In the genomic region with DNA sequence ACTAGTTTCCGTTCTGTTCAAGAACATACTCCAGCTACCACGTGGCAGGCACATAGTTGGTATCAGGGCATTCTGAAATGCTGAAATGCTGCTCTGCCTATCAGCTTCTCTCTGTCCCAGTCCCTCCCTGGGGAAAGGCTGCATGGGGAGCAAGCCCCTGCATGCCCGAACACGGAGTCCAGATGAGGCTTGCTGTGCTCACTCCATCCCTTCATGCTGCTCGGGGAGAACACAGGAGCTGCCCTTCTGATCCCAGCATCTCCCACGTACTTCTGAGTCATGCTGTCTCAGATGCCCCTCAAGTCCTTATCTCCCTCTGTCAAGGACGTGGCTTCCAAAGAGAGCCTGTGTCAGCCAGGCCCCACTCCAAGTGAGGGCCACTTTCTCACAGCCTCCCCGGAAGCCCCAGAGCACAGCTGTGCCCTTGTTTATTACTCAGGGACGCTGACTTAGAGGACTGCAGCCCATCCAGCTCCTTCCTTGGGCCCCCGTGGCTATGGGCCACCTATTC, we compare ENCODE assay signal across 1 cellular context.
TF ChIP-seq lines count a peak whose summit lies in the region.

No MANE protein-coding gene starts in this region.

TF ChIP-seq in GM23338, 12 proteins besides CTCF, POLR2A, EP300 and RAD21 (continued from another document):
- TF ChIP-seq, protein P1, sequence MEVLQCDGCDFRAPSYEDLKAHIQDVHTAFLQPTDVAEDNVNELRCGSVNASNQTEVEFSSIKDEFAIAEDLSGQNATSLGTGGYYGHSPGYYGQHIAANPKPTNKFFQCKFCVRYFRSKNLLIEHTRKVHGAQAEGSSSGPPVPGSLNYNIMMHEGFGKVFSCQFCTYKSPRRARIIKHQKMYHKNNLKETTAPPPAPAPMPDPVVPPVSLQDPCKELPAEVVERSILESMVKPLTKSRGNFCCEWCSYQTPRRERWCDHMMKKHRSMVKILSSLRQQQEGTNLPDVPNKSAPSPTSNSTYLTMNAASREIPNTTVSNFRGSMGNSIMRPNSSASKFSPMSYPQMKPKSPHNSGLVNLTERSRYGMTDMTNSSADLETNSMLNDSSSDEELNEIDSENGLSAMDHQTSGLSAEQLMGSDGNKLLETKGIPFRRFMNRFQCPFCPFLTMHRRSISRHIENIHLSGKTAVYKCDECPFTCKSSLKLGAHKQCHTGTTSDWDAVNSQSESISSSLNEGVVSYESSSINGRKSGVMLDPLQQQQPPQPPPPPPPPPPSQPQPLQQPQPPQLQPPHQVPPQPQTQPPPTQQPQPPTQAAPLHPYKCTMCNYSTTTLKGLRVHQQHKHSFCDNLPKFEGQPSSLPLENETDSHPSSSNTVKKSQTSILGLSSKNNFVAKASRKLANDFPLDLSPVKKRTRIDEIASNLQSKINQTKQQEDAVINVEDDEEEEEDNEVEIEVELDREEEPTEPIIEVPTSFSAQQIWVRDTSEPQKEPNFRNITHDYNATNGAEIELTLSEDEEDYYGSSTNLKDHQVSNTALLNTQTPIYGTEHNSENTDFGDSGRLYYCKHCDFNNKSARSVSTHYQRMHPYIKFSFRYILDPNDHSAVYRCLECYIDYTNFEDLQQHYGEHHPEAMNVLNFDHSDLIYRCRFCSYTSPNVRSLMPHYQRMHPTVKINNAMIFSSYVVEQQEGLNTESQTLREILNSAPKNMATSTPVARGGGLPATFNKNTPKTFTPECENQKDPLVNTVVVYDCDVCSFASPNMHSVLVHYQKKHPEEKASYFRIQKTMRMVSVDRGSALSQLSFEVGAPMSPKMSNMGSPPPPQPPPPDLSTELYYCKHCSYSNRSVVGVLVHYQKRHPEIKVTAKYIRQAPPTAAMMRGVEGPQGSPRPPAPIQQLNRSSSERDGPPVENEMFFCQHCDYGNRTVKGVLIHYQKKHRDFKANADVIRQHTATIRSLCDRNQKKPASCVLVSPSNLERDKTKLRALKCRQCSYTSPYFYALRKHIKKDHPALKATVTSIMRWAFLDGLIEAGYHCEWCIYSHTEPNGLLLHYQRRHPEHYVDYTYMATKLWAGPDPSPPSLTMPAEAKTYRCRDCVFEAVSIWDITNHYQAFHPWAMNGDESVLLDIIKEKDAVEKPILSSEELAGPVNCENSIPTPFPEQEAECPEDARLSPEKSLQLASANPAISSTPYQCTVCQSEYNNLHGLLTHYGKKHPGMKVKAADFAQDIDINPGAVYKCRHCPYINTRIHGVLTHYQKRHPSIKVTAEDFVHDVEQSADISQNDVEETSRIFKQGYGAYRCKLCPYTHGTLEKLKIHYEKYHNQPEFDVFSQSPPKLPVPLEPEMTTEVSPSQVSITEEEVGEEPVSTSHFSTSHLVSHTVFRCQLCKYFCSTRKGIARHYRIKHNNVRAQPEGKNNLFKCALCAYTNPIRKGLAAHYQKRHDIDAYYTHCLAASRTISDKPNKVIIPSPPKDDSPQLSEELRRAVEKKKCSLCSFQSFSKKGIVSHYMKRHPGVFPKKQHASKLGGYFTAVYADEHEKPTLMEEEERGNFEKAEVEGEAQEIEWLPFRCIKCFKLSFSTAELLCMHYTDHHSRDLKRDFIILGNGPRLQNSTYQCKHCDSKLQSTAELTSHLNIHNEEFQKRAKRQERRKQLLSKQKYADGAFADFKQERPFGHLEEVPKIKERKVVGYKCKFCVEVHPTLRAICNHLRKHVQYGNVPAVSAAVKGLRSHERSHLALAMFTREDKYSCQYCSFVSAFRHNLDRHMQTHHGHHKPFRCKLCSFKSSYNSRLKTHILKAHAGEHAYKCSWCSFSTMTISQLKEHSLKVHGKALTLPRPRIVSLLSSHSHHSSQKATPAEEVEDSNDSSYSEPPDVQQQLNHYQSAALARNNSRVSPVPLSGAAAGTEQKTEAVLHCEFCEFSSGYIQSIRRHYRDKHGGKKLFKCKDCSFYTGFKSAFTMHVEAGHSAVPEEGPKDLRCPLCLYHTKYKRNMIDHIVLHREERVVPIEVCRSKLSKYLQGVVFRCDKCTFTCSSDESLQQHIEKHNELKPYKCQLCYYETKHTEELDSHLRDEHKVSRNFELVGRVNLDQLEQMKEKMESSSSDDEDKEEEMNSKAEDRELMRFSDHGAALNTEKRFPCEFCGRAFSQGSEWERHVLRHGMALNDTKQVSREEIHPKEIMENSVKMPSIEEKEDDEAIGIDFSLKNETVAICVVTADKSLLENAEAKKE (CRISPR knock-in tag; IDR thresholded peaks at IDR 0.05) = no peak
- TF ChIP-seq, protein P2, sequence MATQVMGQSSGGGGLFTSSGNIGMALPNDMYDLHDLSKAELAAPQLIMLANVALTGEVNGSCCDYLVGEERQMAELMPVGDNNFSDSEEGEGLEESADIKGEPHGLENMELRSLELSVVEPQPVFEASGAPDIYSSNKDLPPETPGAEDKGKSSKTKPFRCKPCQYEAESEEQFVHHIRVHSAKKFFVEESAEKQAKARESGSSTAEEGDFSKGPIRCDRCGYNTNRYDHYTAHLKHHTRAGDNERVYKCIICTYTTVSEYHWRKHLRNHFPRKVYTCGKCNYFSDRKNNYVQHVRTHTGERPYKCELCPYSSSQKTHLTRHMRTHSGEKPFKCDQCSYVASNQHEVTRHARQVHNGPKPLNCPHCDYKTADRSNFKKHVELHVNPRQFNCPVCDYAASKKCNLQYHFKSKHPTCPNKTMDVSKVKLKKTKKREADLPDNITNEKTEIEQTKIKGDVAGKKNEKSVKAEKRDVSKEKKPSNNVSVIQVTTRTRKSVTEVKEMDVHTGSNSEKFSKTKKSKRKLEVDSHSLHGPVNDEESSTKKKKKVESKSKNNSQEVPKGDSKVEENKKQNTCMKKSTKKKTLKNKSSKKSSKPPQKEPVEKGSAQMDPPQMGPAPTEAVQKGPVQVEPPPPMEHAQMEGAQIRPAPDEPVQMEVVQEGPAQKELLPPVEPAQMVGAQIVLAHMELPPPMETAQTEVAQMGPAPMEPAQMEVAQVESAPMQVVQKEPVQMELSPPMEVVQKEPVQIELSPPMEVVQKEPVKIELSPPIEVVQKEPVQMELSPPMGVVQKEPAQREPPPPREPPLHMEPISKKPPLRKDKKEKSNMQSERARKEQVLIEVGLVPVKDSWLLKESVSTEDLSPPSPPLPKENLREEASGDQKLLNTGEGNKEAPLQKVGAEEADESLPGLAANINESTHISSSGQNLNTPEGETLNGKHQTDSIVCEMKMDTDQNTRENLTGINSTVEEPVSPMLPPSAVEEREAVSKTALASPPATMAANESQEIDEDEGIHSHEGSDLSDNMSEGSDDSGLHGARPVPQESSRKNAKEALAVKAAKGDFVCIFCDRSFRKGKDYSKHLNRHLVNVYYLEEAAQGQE (IDR thresholded peaks at IDR 0.05; ENCODE audit: unreplicated experiment) = no peak
- TF ChIP-seq CREB1 (CRISPR knock-in tag; IDR thresholded peaks at IDR 0.05; ENCODE audit: low read depth) (no peak), STAT1 (IDR thresholded peaks at IDR 0.05; ENCODE audit: unreplicated experiment) (no peak), ZNF331 (CRISPR knock-in tag; IDR thresholded peaks at IDR 0.05; ENCODE audit: low read depth) (no peak), JUNB (IDR thresholded peaks at IDR 0.05; ENCODE audit: unreplicated experiment) (no peak), POLR2AphosphoS5 (IDR thresholded peaks at IDR 0.05; ENCODE audit: low read depth) (no peak)
